Comparison of ENCODE assay signal across 8 cellular contexts in genomic region chrX:21586001-21586400, GRCh38.
"Had no signal": no experiment of that assay in that cellular context is flagged by ENCODE, and none has a peak within 500 bp of the region (broad histone marks: within the 10 kb centered on the region; RNA-seq: fewer than 3 reads in every experiment).

No MANE protein-coding gene starts in this region.

- H3K4me3 ChIP-seq: GM23338 had no signal

- FAIRE-seq: H1, H54, HTR-8/SVneo had no signal

- ATAC-seq: GM23338 had no signal

- DNase-seq: H9, HCEC 1CT, KBM-7 had no signal

- H3K4me2 ChIP-seq: GM23338 had no signal

- H2AFZ ChIP-seq: GM23338 had no signal

- H3K4me3 Mint-ChIP-seq: GM23338, H9, IgD-negative memory B cell had no signal

- H3K27me3 Mint-ChIP-seq: IgD-negative memory B cell had no signal

- H3K27ac Mint-ChIP-seq: GM23338, H9, IgD-negative memory B cell had no signal

- H3K4me1 Mint-ChIP-seq: IgD-negative memory B cell had no signal
